1 cellular context compared by ENCODE assay signal in the genomic region with DNA sequence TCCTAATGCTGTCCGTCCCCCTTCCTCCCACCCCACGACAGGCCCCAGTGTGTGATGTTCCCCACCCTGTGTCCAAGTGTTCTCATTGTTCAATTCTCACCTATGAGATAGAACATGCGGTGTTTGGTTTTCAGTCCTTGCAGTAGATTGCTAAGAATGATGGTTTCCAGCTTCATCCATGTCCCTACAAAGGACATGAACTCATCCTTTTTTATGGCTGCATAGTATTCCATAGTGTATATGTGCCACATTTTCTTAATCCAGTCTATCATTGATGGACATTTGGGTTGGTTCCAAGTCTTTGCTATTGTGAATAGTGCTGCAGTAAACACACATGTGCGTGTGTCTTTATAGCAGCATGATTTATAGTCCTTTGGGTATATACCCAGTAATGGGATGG. TPM values are rescaled to one million over a fixed set of nuclear protein-coding genes. Genes with fewer than 3 reads are reported as not detected.
"Had no signal": no experiment of that assay in that cellular context is flagged by ENCODE, and none has a peak within 500 bp of the region (broad histone marks: within the 10 kb centered on the region; RNA-seq: fewer than 3 reads in every experiment).

No MANE protein-coding gene starts in this region.

RNA-seq across cellular contexts. Expression of gene TAF4B, which starts 12.5 kb away (rescaled TPM):
- polyA plus RNA-seq: hepatocyte had no signal
